In genomic region chrX:73561791-73562190, GRCh38 we compare ENCODE assay signal across 12 cellular contexts. TPM values are rescaled to one million over a fixed set of nuclear protein-coding genes. Genes with fewer than 3 reads are reported as not detected.
DNase-seq lines count a peak whose midpoint lies in the region; ATAC-seq, FAIRE-seq and TF ChIP-seq lines count a peak whose summit lies in the region.
"Had no signal": no experiment of that assay in that cellular context is flagged by ENCODE, and none has a peak within 500 bp of the region (broad histone marks: within the 10 kb centered on the region; RNA-seq: fewer than 3 reads in every experiment).

No MANE protein-coding gene starts in this region.

- H3F3A ChIP-seq in SK-N-SH (replicated peaks; ENCODE audit: insufficient read depth), result no peaks in the 10 kb centered on the region

- H3K4me1 Mint-ChIP-seq in CD4-positive, alpha-beta T cell (ENCODE audit: low read depth), result peaks cover 31% of the 10 kb centered on the region
- H3K4me1 Mint-ChIP-seq in activated CD8-positive, alpha-beta T cell treated with anti-CD3 and anti-CD28 coated beads, Interleukin-2, amount 10 ng/mL, durations not matched to agents 7 days and 5 days (ENCODE audit: low read depth), result peaks cover 17% of the 10 kb centered on the region

- no peak for TF ChIP-seq CTCF in CD4-positive, alpha-beta T cell (IDR thresholded peaks at IDR 0.05)
- TF ChIP-seq CTCF in HFF-Myc (IDR thresholded peaks at IDR 0.05; ENCODE audit: low read depth, low read length, missing control alignments) (no peak), SK-N-SH (IDR thresholded peaks at IDR 0.05) (no peak)

- H3K36me3 ChIP-seq in iPS-20b (ENCODE audit: insufficient read depth, low read depth, low read length) (no peaks in the 10 kb centered on the region), SK-N-SH (replicated peaks in 1 of 2; ENCODE audit: control insufficient read depth in 1 of 2, insufficient read depth in 2 of 2, low read length in 1 of 2) (no peaks in the 10 kb centered on the region)

- H2AFZ ChIP-seq in SK-N-SH (ENCODE audit: low read depth), result no peak overlapping the region

- H3K4me3 Mint-ChIP-seq in CD4-positive, alpha-beta T cell, result peak overlapping the region; percentile 96
- H3K4me3 Mint-ChIP-seq in activated CD8-positive, alpha-beta T cell treated with anti-CD3 and anti-CD28 coated beads, Interleukin-2, amount 10 ng/mL, durations not matched to agents 7 days and 5 days, result peak overlapping the region; percentile 81

- H3K4me3 ChIP-seq in HFF-Myc (replicated peaks; ENCODE audit: low read depth, low read length), result peak overlapping the region; percentile 67; the same call in 1 of the 2 replicates
- peak overlapping the region; percentile 89; the same call in 1 of the 2 replicates for H3K4me3 ChIP-seq in iPS-20b (ENCODE audit: low read length)
- no peak overlapping the region for H3K4me3 ChIP-seq in SK-N-SH (ENCODE audit: low read depth in 2 of 2, low read length in 1 of 2)

- H3K27ac Mint-ChIP-seq in CD4-positive, alpha-beta T cell, result peak overlapping the region; percentile 96
- H3K27ac Mint-ChIP-seq in activated CD8-positive, alpha-beta T cell treated with anti-CD3 and anti-CD28 coated beads, Interleukin-2, amount 10 ng/mL, durations not matched to agents 7 days and 5 days, result no peak overlapping the region

- no peak overlapping the region for H3K4me2 ChIP-seq in SK-N-SH

- no peak for TF ChIP-seq EP300 in SK-N-SH (IDR thresholded peaks at IDR 0.05; ENCODE audit: borderline replicate concordance in 1 of 2, low read depth in 1 of 2, low read length in 1 of 2)

- H3K9me3 Mint-ChIP-seq in CD4-positive, alpha-beta T cell, result no peaks in the 10 kb centered on the region
- H3K9me3 Mint-ChIP-seq in activated CD8-positive, alpha-beta T cell treated with anti-CD3 and anti-CD28 coated beads, Interleukin-2, amount 10 ng/mL, durations not matched to agents 7 days and 5 days (ENCODE audit: insufficient read depth), result no peaks in the 10 kb centered on the region

- H3K27ac ChIP-seq in CD4-positive, alpha-beta T cell (ENCODE audit: low read depth, low read length), result no peak overlapping the region
- H3K27ac ChIP-seq in iPS-20b (ENCODE audit: low read length), result no peak overlapping the region
- H3K27ac ChIP-seq in SK-N-SH (ENCODE audit: low read depth in 2 of 2, low read length in 1 of 2), result no peak overlapping the region
- H3K27ac ChIP-seq: HL-60 had no signal

- H3K36me3 Mint-ChIP-seq in CD4-positive, alpha-beta T cell (ENCODE audit: low read depth), result peaks cover 11% of the 10 kb centered on the region
- no peaks in the 10 kb centered on the region for H3K36me3 Mint-ChIP-seq in activated CD8-positive, alpha-beta T cell treated with anti-CD3 and anti-CD28 coated beads, Interleukin-2, amount 10 ng/mL, durations not matched to agents 7 days and 5 days (ENCODE audit: low read depth)

- no peaks in the 10 kb centered on the region for H4K20me1 ChIP-seq in SK-N-SH (ENCODE audit: insufficient read depth)

- H3K9ac ChIP-seq in iPS-20b (ENCODE audit: low read depth, low read length), result peak overlapping the region; percentile 92; the same call in 1 of the 2 replicates
- H3K9ac ChIP-seq in SK-N-SH, result no peak overlapping the region

- TF ChIP-seq RAD21 in SK-N-SH (IDR thresholded peaks at IDR 0.05; ENCODE audit: low read length), result no peak

- H3K79me2 ChIP-seq in SK-N-SH (ENCODE audit: insufficient read depth), result peaks cover 8% of the 10 kb centered on the region; the same call in 1 of the 2 replicates

- DNase-seq in CD4-positive, alpha-beta T cell, result no peak
- DNase-seq in HFF-Myc (ENCODE audit: extremely low read depth, low read depth) (no peak), GM12892 (ENCODE audit: insufficient read length) (no peak), SK-N-SH (no peak), iPS-NIHi11 (ENCODE audit: low spot score) (no peak)
- DNase-seq in activated CD8-positive, alpha-beta T cell treated with anti-CD3 and anti-CD28 coated beads, Interleukin-2, amount 10 ng/mL, durations not matched to agents 7 days and 5 days, result no peak
- DNase-seq: dorsolateral prefrontal cortex; NCI-H2171; stimulated activated naive CD4-positive, alpha-beta T cell treated with Interleukin-2 at 50 U/mL for 16 hours had no signal

- no peaks in the 10 kb centered on the region for H3K9me3 ChIP-seq in CD4-positive, alpha-beta T cell (ENCODE audit: control insufficient read depth, low read length)
- no peaks in the 10 kb centered on the region for H3K9me3 ChIP-seq in iPS-20b (ENCODE audit: insufficient read depth, low read depth, low read length)
- H3K9me3 ChIP-seq in SK-N-SH, result no peaks in the 10 kb centered on the region

- no peak for FAIRE-seq in GM12892 (lab: Jason Lieb, UNC)

- POLR2A ChIA-PET in CD4-positive, alpha-beta T cell (lab: Charles Lee), result no interaction called here
- POLR2A ChIA-PET in activated CD8-positive, alpha-beta T cell treated with anti-CD3 and anti-CD28 coated beads, Interleukin-2, amount 10 ng/mL, durations not matched to agents 7 days and 5 days (lab: Charles Lee), result no interaction called here
- POLR2A ChIA-PET in SK-N-SH (lab: Yijun Ruan, JAX), result no interaction called here

- no peak for ATAC-seq in CD4-positive, alpha-beta T cell (ENCODE audit: poor library complexity)
- ATAC-seq in activated CD8-positive, alpha-beta T cell treated with anti-CD3 and anti-CD28 coated beads, Interleukin-2, amount 10 ng/mL, durations not matched to agents 7 days and 5 days, result no peak
- ATAC-seq: HCT116 had no signal

- intact Hi-C loops in CD4-positive, alpha-beta T cell (cut with DNase I, micrococcal nuclease), result loop anchor here in 1 of 2 experiments (10.0 kb wide), 3 partner anchors 347 to 1287 kb away; partner anchors contain the start of genes NAP1L2 and RPS4X

- no peaks in the 10 kb centered on the region for H3K9me2 ChIP-seq in SK-N-SH

- WGBS in SK-N-SH (ENCODE audit: low lambda C conversion rate), result 19% methylated on average over 3 of the region's 3 CpGs

- CTCF ChIA-PET in CD4-positive, alpha-beta T cell (lab: Charles Lee), result no interaction called here
- CTCF ChIA-PET in activated CD8-positive, alpha-beta T cell treated with anti-CD3 and anti-CD28 coated beads, Interleukin-2, amount 10 ng/mL, durations not matched to agents 7 days and 5 days (lab: Charles Lee), result no interaction called here
- CTCF ChIA-PET in SK-N-SH (lab: Yijun Ruan, JAX), result no interaction called here

- H3K4me1 ChIP-seq in iPS-20b (ENCODE audit: insufficient read depth, low read length) (no peaks in the 10 kb centered on the region; the same call in 1 of the 2 replicates), SK-N-SH (ENCODE audit: control insufficient read depth in 1 of 2, insufficient read depth in 2 of 2, low read depth in 1 of 2, low read length in 1 of 2) (no peaks in the 10 kb centered on the region; a peak in 1 of 4 replicates)

- H3K27me3 ChIP-seq in CD4-positive, alpha-beta T cell (ENCODE audit: control insufficient read depth, insufficient read depth, low read length), result no peaks in the 10 kb centered on the region
- H3K27me3 ChIP-seq in iPS-20b (ENCODE audit: insufficient read depth, low read length) (no peaks in the 10 kb centered on the region), SK-N-SH (ENCODE audit: insufficient read depth) (no peaks in the 10 kb centered on the region)

- H3K27me3 Mint-ChIP-seq in CD4-positive, alpha-beta T cell, result no peaks in the 10 kb centered on the region
- H3K27me3 Mint-ChIP-seq in activated CD8-positive, alpha-beta T cell treated with anti-CD3 and anti-CD28 coated beads, Interleukin-2, amount 10 ng/mL, durations not matched to agents 7 days and 5 days (ENCODE audit: low read depth), result no peaks in the 10 kb centered on the region

- no peak for TF ChIP-seq POLR2A in GM12892 (IDR thresholded peaks at IDR 0.05; ENCODE audit: low read depth, low read length)

TF ChIP-seq in SK-N-SH, 30 proteins besides CTCF, POLR2A, EP300 and RAD21 (continues in another document):
- TF ChIP-seq SMC3 (IDR thresholded peaks at IDR 0.05; ENCODE audit: low read depth, low read length), result no peak
- no peak for TF ChIP-seq RFX5 (IDR thresholded peaks at IDR 0.05; ENCODE audit: low read length)
- TF ChIP-seq FOSL2 (IDR thresholded peaks at IDR 0.05; ENCODE audit: borderline replicate concordance, low read depth), result no peak
- TF ChIP-seq PBX3 (IDR thresholded peaks at IDR 0.05), result no peak
- TF ChIP-seq USF2 (IDR thresholded peaks at IDR 0.05; ENCODE audit: borderline replicate concordance, low read depth, low read length), result no peak
- no peak for TF ChIP-seq GATA2 (CRISPR knock-in tag; IDR thresholded peaks at IDR 0.05)
- TF ChIP-seq TEAD4 (IDR thresholded peaks at IDR 0.05; ENCODE audit: borderline replicate concordance, insufficient read depth), result no peak
- TF ChIP-seq NRF1 (IDR thresholded peaks at IDR 0.05; ENCODE audit: low read depth, low read length), result no peak
- TF ChIP-seq JUND (IDR thresholded peaks at IDR 0.05), result no peak
- no peak for TF ChIP-seq POLR2AphosphoS5 (IDR thresholded peaks at IDR 0.05; ENCODE audit: low read depth, low read length)
- no peak for TF ChIP-seq CHD2 (IDR thresholded peaks at IDR 0.05; ENCODE audit: low read length, partially characterized antibody)

RNA-seq across cellular contexts. Expression of gene CHIC1, which starts 1.2 kb away (rescaled TPM):
- total RNA-seq in CD4-positive, alpha-beta T cell, result 1 to 10 TPM; 7.0 to 7.2 TPM
- 1 to 10 TPM; 3.6 to 5.0 TPM for total RNA-seq in activated CD8-positive, alpha-beta T cell treated with anti-CD3 and anti-CD28 coated beads, Interleukin-2, amount 10 ng/mL, durations not matched to agents 7 days and 5 days
- polyA plus RNA-seq in GM12892 (2012; ENCODE audit: missing spikeins), result 5.2 TPM
- polyA plus RNA-seq in SK-N-SH (2012; rRNA removed), result 2.8 and 3.5 TPM in 2 replicates
- 3.9 and 4.2 TPM in 2 replicates for polyA plus RNA-seq in SK-N-SH (2012; cell fraction: cytosol; rRNA removed)
- polyA plus RNA-seq in SK-N-SH (2012; cell fraction: nucleus; rRNA removed), result 2.9 and 6.6 TPM in 2 replicates

Comparison
In these comparisons a context has a peak if more than half of its experiments do, and no peak if none do; other contexts are left out.
1. H3K4me3 ChIP-seq: peak in HFF-Myc (single experiment) and iPS-20b (single experiment); none in SK-N-SH (0 of 2).